Comparison of ENCODE assay signal across 1 cellular context in genomic region chr11:73311394-73311869, GRCh38.
TF ChIP-seq lines count a peak whose summit lies in the region.

No MANE protein-coding gene starts in this region.

TF ChIP-seq in IMR-90, 13 proteins besides CTCF, POLR2A, EP300 and RAD21:
- no peak for TF ChIP-seq FOS (IDR thresholded peaks at IDR 0.05; ENCODE audit: low read depth, low read length)
- TF ChIP-seq RFX5 (IDR thresholded peaks at IDR 0.05; ENCODE audit: low read depth, low read length), result no peak
- TF ChIP-seq MAFK (IDR thresholded peaks at IDR 0.05; ENCODE audit: low read depth, low read length), result no peak
- TF ChIP-seq CHD1 (IDR thresholded peaks at IDR 0.05; ENCODE audit: low read depth, low read length), result no peak
- TF ChIP-seq, protein P1, sequence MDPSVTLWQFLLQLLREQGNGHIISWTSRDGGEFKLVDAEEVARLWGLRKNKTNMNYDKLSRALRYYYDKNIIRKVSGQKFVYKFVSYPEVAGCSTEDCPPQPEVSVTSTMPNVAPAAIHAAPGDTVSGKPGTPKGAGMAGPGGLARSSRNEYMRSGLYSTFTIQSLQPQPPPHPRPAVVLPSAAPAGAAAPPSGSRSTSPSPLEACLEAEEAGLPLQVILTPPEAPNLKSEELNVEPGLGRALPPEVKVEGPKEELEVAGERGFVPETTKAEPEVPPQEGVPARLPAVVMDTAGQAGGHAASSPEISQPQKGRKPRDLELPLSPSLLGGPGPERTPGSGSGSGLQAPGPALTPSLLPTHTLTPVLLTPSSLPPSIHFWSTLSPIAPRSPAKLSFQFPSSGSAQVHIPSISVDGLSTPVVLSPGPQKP (IDR thresholded peaks at IDR 0.05; ENCODE audit: borderline replicate concordance, low read depth, low read length), result no peak
- TF ChIP-seq USF2 (IDR thresholded peaks at IDR 0.05; ENCODE audit: low read depth, low read length), result no peak
- no peak for TF ChIP-seq MAZ (IDR thresholded peaks at IDR 0.05; ENCODE audit: borderline replicate concordance, low read depth, low read length)
- TF ChIP-seq SMC3 (IDR thresholded peaks at IDR 0.05; ENCODE audit: low read depth, low read length), result no peak
- TF ChIP-seq RCOR1 (IDR thresholded peaks at IDR 0.05; ENCODE audit: insufficient replicate concordance, low read length), result no peak
- TF ChIP-seq NFE2L2 (IDR thresholded peaks at IDR 0.05; ENCODE audit: low read depth, low read length), result no peak
- no peak for TF ChIP-seq CEBPB (IDR thresholded peaks at IDR 0.05; ENCODE audit: low read depth, low read length)
- TF ChIP-seq MXI1 (IDR thresholded peaks at IDR 0.05; ENCODE audit: borderline replicate concordance, low read depth, low read length), result no peak
- no peak for TF ChIP-seq BHLHE40 (IDR thresholded peaks at IDR 0.05; ENCODE audit: low read depth, low read length)
